19 cellular contexts compared by ENCODE assay signal in the genomic region with DNA sequence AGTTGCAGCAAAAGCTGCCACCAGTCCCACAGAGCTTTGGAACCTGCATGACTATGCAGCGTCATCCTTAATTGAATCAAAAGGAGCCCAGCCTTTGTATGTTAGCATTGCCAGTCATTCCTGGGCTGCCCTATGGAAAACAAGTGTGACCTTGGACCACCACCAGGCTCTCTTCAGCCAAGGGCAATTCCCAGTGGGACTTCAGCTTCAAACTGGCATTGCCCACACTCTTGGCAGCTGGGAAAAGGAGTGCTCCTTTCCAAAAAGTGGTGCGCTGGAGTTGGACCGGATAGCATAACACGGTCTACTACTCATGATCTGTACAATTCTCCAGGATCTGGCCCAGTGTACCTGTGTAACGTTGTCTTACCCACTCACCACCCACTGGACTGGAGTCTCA.
"Had no signal": no experiment of that assay in that cellular context is flagged by ENCODE, and none has a peak within 500 bp of the region (broad histone marks: within the 10 kb centered on the region; RNA-seq: fewer than 3 reads in every experiment).

No MANE protein-coding gene starts in this region.

- DNase-seq: KBM-7, NCI-H1092 treated with DMSO at 0.1 percent for 48 hours, NCI-H1417, NCI-H1436 treated with DMSO at 0.1 percent for 48 hours, NCI-H1694, NCI-H187 treated with DMSO at 0.1 percent for 48 hours, NCI-H2081, NCI-H2107, NCI-H2227 treated with DMSO at 0.1 percent for 48 hours, NCI-H510A, NCI-H524 treated with DMSO at 0.1 percent for 48 hours, NCI-H69, NCI-H774, Right ventricle myocardium superior, RPMI8226, SIG-M5 had no signal

- H3K27me3 ChIP-seq: SJSA1 had no signal

- H3K36me3 ChIP-seq: SJSA1 had no signal

- FAIRE-seq: RCC 7860 had no signal

- H3K4me3 ChIP-seq: SJSA1, SK-N-MC had no signal

- H3K27ac ChIP-seq: SJSA1, SK-N-MC had no signal

- H3K9me3 ChIP-seq: SJSA1 had no signal
